In genomic region chr4:173536808-173537429, GRCh38 we compare ENCODE assay signal across 1 cellular context.
TF ChIP-seq lines count a peak whose summit lies in the region.

No MANE protein-coding gene starts in this region.

TF ChIP-seq in HepG2, 621 proteins besides CTCF, POLR2A, EP300 and RAD21 (continued from another document):
- TF ChIP-seq NR2F2 (IDR thresholded peaks at IDR 0.05; ENCODE audit: borderline replicate concordance, low read depth) (no peak), ZNF7 (CRISPR knock-in tag; IDR thresholded peaks at IDR 0.05) (no peak), KDM6A (CRISPR knock-in tag; IDR thresholded peaks at IDR 0.05; ENCODE audit: low read depth) (no peak), SMARCC2 (IDR thresholded peaks at IDR 0.05) (no peak), STAG1 (CRISPR knock-in tag; IDR thresholded peaks at IDR 0.05) (no peak), HOXD1 (CRISPR knock-in tag; IDR thresholded peaks at IDR 0.05) (no peak), TFDP1 (CRISPR knock-in tag; IDR thresholded peaks at IDR 0.05; ENCODE audit: borderline replicate concordance) (peak; percentile 77; the same call in 1 of the 2 replicates), ZNF788 (CRISPR knock-in tag; IDR thresholded peaks at IDR 0.05; ENCODE audit: borderline replicate concordance) (no peak), PTBP1 (IDR thresholded peaks at IDR 0.05; ENCODE audit: low read depth, low read length, poor library complexity, severe bottlenecking) (no peak)
